ENCODE assay signal across 15 cellular contexts in the genomic region with DNA sequence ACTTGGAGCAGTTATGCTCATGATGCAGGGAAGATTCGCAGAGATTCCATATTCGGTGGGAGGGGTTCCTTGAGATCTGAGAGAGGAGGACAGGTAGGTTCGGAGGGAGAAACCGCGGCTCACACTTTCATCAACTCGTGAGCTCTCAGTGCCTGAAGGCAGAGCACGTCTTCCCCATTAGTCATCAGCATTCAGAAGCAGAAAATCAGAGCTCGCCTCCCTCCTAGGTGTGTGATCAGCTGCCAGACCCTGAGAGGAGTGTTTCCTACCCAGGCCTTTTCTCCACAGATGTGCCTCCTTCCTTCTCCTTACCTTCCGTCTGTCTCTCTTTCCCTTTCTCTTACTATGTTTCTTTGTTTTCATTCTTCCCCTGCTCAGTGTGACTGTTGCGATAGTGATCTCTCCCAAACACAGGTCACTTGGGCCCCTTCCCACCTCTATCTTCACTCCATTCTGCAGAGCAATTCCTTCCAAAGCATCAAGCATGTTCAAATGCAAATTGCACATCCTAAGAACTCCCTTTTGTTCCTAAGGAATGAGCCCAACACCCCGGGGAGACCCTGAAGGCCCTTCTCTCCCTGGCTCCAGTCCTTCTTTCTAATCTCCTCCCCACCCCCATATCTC.
"Had no signal": no experiment of that assay in that cellular context is flagged by ENCODE, and none has a peak within 500 bp of the region (broad histone marks: within the 10 kb centered on the region; RNA-seq: fewer than 3 reads in every experiment).

No MANE protein-coding gene starts in this region.

- FAIRE-seq: frontal cortex, TTC549 had no signal

- H3K27ac ChIP-seq: brain microvascular endothelial cell had no signal

- H3K4me1 Mint-ChIP-seq: activated CD4-positive, alpha-beta T cell treated with anti-CD3 and anti-CD28 coated beads, Interleukin-2, amount 10 ng/mL, durations not matched to agents 7 days and 5 days; activated naive CD8-positive, alpha-beta T cell treated with anti-CD3 and anti-CD28 coated beads for 36 hours; stimulated activated effector memory CD8-positive, alpha-beta T cell treated with anti-CD3 and anti-CD28 coated beads, Interleukin-12 subunit alpha, Interleukin-12 subunit beta, amount 100 ng/mL, for 72 hours had no signal

- H3K27me3 ChIP-seq: brain microvascular endothelial cell had no signal

- H3K27me3 Mint-ChIP-seq: activated CD4-positive, alpha-beta T cell treated with anti-CD3 and anti-CD28 coated beads, Interleukin-2, amount 10 ng/mL, durations not matched to agents 7 days and 5 days; activated naive CD8-positive, alpha-beta T cell treated with anti-CD3 and anti-CD28 coated beads for 36 hours had no signal

- H3K4me3 Mint-ChIP-seq: activated CD4-positive, alpha-beta T cell treated with anti-CD3 and anti-CD28 coated beads, Interleukin-2, amount 10 ng/mL, durations not matched to agents 7 days and 5 days; activated naive CD8-positive, alpha-beta T cell treated with anti-CD3 and anti-CD28 coated beads for 36 hours; activated T-helper 1 cell treated with anti-CD3 and anti-CD28 coated beads, Interleukin-12 subunit alpha, Interleukin-12 subunit beta, Interleukin-2, Interleukin-4 antibody, amounts not matched to agents 30 ng/mL and 10 ng/mL and 1 ng/mL, durations not matched to agents 14 hours and 24 hours and 36 hours; natural killer cell treated with Interleukin-12 subunit alpha and Interleukin-12 subunit beta and Interleukin-15 and Interleukin-18, amount 100 ng/mL, for 72 hours; stimulated activated effector memory CD8-positive, alpha-beta T cell treated with anti-CD3 and anti-CD28 coated beads, Interleukin-12 subunit alpha, Interleukin-12 subunit beta, amount 100 ng/mL, for 72 hours had no signal

- H3K36me3 Mint-ChIP-seq: activated naive CD8-positive, alpha-beta T cell treated with anti-CD3 and anti-CD28 coated beads for 36 hours; natural killer cell treated with Interleukin-12 subunit alpha and Interleukin-12 subunit beta and Interleukin-15 and Interleukin-18, amount 100 ng/mL, for 72 hours; stimulated activated effector memory CD8-positive, alpha-beta T cell treated with anti-CD3 and anti-CD28 coated beads, Interleukin-12 subunit alpha, Interleukin-12 subunit beta, amount 100 ng/mL, for 72 hours had no signal

- H3K9me3 Mint-ChIP-seq: activated CD4-positive, alpha-beta T cell treated with anti-CD3 and anti-CD28 coated beads, Interleukin-2, amount 10 ng/mL, durations not matched to agents 7 days and 5 days; activated naive CD8-positive, alpha-beta T cell treated with anti-CD3 and anti-CD28 coated beads for 36 hours; activated T-helper 1 cell treated with anti-CD3 and anti-CD28 coated beads, Interleukin-12 subunit alpha, Interleukin-12 subunit beta, Interleukin-2, Interleukin-4 antibody, amounts not matched to agents 30 ng/mL and 10 ng/mL and 1 ng/mL, durations not matched to agents 14 hours and 24 hours and 36 hours; natural killer cell treated with Interleukin-12 subunit alpha and Interleukin-12 subunit beta and Interleukin-15 and Interleukin-18, amount 100 ng/mL, for 72 hours had no signal

- DNase-seq: activated CD4-positive, alpha-beta T cell treated with anti-CD3 and anti-CD28 coated beads, Interleukin-2, amount 10 ng/mL, durations not matched to agents 7 days and 5 days; activated CD4-positive, CD25-positive, alpha-beta regulatory T cell; activated naive CD8-positive, alpha-beta T cell treated with anti-CD3 and anti-CD28 coated beads for 36 hours; brain microvascular endothelial cell; cortex of kidney; effector memory CD4-positive, alpha-beta T cell; head of caudate nucleus; left ventricle myocardium superior; mesenchymal stem cell; occipital lobe had no signal

- H3K36me3 ChIP-seq: brain microvascular endothelial cell had no signal

- H3K27ac Mint-ChIP-seq: activated CD4-positive, alpha-beta T cell treated with anti-CD3 and anti-CD28 coated beads, Interleukin-2, amount 10 ng/mL, durations not matched to agents 7 days and 5 days; activated naive CD8-positive, alpha-beta T cell treated with anti-CD3 and anti-CD28 coated beads for 36 hours; activated T-helper 1 cell treated with anti-CD3 and anti-CD28 coated beads, Interleukin-12 subunit alpha, Interleukin-12 subunit beta, Interleukin-2, Interleukin-4 antibody, amounts not matched to agents 30 ng/mL and 10 ng/mL and 1 ng/mL, durations not matched to agents 14 hours and 24 hours and 36 hours; natural killer cell treated with Interleukin-12 subunit alpha and Interleukin-12 subunit beta and Interleukin-15 and Interleukin-18, amount 100 ng/mL, for 72 hours; stimulated activated effector memory CD8-positive, alpha-beta T cell treated with anti-CD3 and anti-CD28 coated beads, Interleukin-12 subunit alpha, Interleukin-12 subunit beta, amount 100 ng/mL, for 72 hours had no signal
